In the genomic region with DNA sequence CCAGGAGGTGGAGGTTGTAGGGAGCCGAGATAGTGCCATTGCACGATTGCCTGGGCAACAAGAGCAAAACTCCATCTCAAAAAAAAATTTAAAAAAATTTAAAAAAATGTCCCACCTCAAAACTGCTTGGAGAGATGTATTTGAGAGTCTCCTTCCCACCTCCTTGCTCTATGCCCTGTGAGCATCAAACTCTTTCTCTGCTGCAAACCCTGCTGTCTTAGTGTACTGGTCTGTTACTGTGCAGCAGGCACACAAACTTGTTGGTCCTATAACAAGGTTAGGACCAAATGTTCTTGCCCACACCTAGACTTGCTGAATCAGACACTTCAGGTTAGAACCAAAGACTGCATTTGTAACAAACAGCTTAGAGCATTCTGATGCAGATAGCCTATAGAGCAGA, we compare ENCODE assay signal across 20 cellular contexts.
DNase-seq lines count a peak whose midpoint lies in the region; ATAC-seq, FAIRE-seq and TF ChIP-seq lines count a peak whose summit lies in the region.
"Had no signal": no experiment of that assay in that cellular context is flagged by ENCODE, and none has a peak within 500 bp of the region (broad histone marks: within the 10 kb centered on the region; RNA-seq: fewer than 3 reads in every experiment).

No MANE protein-coding gene starts in this region.

- no peak overlapping the region for H2BK120ac ChIP-seq in mesenchymal stem cell (ENCODE audit: low read depth, low read length)

- H3K4me1 Mint-ChIP-seq in astrocyte (ENCODE audit: low read depth, unreplicated experiment): peaks cover 25% of the 10 kb centered on the region
- H3K4me1 Mint-ChIP-seq: CD14-positive monocyte had no signal

- H3K14ac ChIP-seq in mesenchymal stem cell (ENCODE audit: low read length in 2 of 2): no peak overlapping the region

- H2BK12ac ChIP-seq in mesenchymal stem cell (ENCODE audit: low read length in 2 of 2): no peak overlapping the region

- peak overlapping the region; percentile 62 for H3K27ac ChIP-seq in ACC112 (ENCODE audit: low read depth, low read length)
- H3K27ac ChIP-seq in astrocyte (ENCODE audit: low read depth, low read length): peak overlapping the region; percentile 57
- no peak overlapping the region for H3K27ac ChIP-seq in mesenchymal stem cell (ENCODE audit: low read length, poor library complexity, severe bottlenecking)
- H3K27ac ChIP-seq: RWPE1 had no signal

- H2AK5ac ChIP-seq in mesenchymal stem cell (ENCODE audit: low read length, severe bottlenecking): peak overlapping the region; percentile 96

- DNase-seq in HTR-8/SVneo (ENCODE audit: insufficient read length, low spot score): no peak
- no peak for DNase-seq in astrocyte (ENCODE audit: low read depth)
- DNase-seq in mesenchymal stem cell: no peak
- DNase-seq in germinal center (ENCODE audit: low spot score): no peak
- no peak for DNase-seq in NCI-H1436 (lab: John Stamatoyannopoulos, UW)
- DNase-seq: DMS153; H7; NCI-H1417 treated with DMSO at 0.1 percent for 48 hours; NCI-H2029 treated with DMSO at 0.1 percent for 48 hours; NCI-H2171 treated with DMSO at 0.1 percent for 48 hours; NCI-H446 treated with DMSO at 0.1 percent for 48 hours; NK-92 treated with Interleukin-12 subunit alpha and Interleukin-12 subunit beta, amount 100 ng/mL, for 24 hours; OCI-M1 had no signal

- no peak overlapping the region for H3K4ac ChIP-seq in mesenchymal stem cell (ENCODE audit: low read depth in 1 of 2, low read length in 2 of 2)

- H3K9me3 Mint-ChIP-seq in astrocyte (ENCODE audit: unreplicated experiment): peaks cover 4% of the 10 kb centered on the region

- no peaks in the 10 kb centered on the region for H3K79me2 ChIP-seq in ACC112 (ENCODE audit: control insufficient read depth, insufficient read depth, low read length, unreplicated experiment)
- H3K79me2 ChIP-seq in astrocyte (ENCODE audit: insufficient read depth, low read length): no peaks in the 10 kb centered on the region

- H3K36me3 Mint-ChIP-seq in astrocyte (ENCODE audit: low read depth, unreplicated experiment): no peaks in the 10 kb centered on the region
- H3K36me3 Mint-ChIP-seq: CD14-positive monocyte had no signal

- H3K36me3 ChIP-seq in ACC112 (ENCODE audit: insufficient read depth, low read length) (no peaks in the 10 kb centered on the region), astrocyte (ENCODE audit: insufficient read depth, low read length) (no peaks in the 10 kb centered on the region), mesenchymal stem cell (ENCODE audit: control insufficient read depth in 1 of 2, insufficient read depth in 2 of 2, low read depth in 1 of 2, low read length in 2 of 2) (no peaks in the 10 kb centered on the region)

- H4K91ac ChIP-seq in mesenchymal stem cell (ENCODE audit: low read length): no peak overlapping the region

- no peak for TF ChIP-seq CTCF in astrocyte (IDR thresholded peaks at IDR 0.05; ENCODE audit: insufficient read depth, low read depth, low read length)

- H3K9me3 ChIP-seq in astrocyte (ENCODE audit: insufficient read depth, low read depth, low read length) (no peaks in the 10 kb centered on the region), mesenchymal stem cell (ENCODE audit: control insufficient read depth, low read length) (peaks cover 4% of the 10 kb centered on the region)

- FAIRE-seq in HTR-8/SVneo (lab: Jason Lieb, UNC) (peak; percentile 90), astrocyte (lab: Jason Lieb, UNC) (no peak)
- FAIRE-seq: A204.1, K562 had no signal

- no peak overlapping the region for H3K4me2 ChIP-seq in astrocyte (ENCODE audit: low read length)
- H3K4me2 ChIP-seq in mesenchymal stem cell (ENCODE audit: low read length, poor library complexity, severe bottlenecking): no peak overlapping the region

- H3K79me1 ChIP-seq in mesenchymal stem cell (replicated peaks; ENCODE audit: low read length, poor library complexity, severe bottlenecking): no peaks in the 10 kb centered on the region

- no peak overlapping the region for H4K8ac ChIP-seq in mesenchymal stem cell (ENCODE audit: low read length)

- no peak overlapping the region for H2BK5ac ChIP-seq in mesenchymal stem cell (ENCODE audit: low read depth, low read length, poor library complexity, severe bottlenecking)

- no peak overlapping the region for H3K4me3 Mint-ChIP-seq in astrocyte (ENCODE audit: unreplicated experiment)
- H3K4me3 Mint-ChIP-seq: CD14-positive monocyte had no signal

- 100% methylated on average over 1 of the region's 2 CpGs for WGBS in mesenchymal stem cell

- no peak overlapping the region for H2BK15ac ChIP-seq in mesenchymal stem cell (ENCODE audit: low read depth, poor library complexity, severe bottlenecking)

- H3K27ac Mint-ChIP-seq in astrocyte (ENCODE audit: unreplicated experiment): no peak overlapping the region
- H3K27ac Mint-ChIP-seq: CD14-positive monocyte had no signal

- ATAC-seq in GM18909 (IDR thresholded peaks at IDR 0.05; ENCODE audit: poor library complexity, unreplicated experiment) (no peak), HG03432 (IDR thresholded peaks at IDR 0.05; ENCODE audit: unreplicated experiment) (no peak)
- ATAC-seq: K562 had no signal

- peak overlapping the region in 1 of 2 experiments; percentile 55 for H3K18ac ChIP-seq in mesenchymal stem cell (ENCODE audit: low read depth in 1 of 2, low read length in 2 of 2)

- H3K4me1 ChIP-seq in ACC112 (ENCODE audit: control insufficient read depth, insufficient read depth, low read length, unreplicated experiment): peaks cover 66% of the 10 kb centered on the region
- H3K4me1 ChIP-seq in astrocyte (ENCODE audit: insufficient read depth, low read length): peaks cover 43% of the 10 kb centered on the region
- H3K4me1 ChIP-seq in mesenchymal stem cell (ENCODE audit: control insufficient read depth, insufficient read depth, low read depth, low read length): peaks cover 18% of the 10 kb centered on the region

- no peaks in the 10 kb centered on the region for H4K20me1 ChIP-seq in astrocyte (ENCODE audit: insufficient read depth, low read length)

- no peaks in the 10 kb centered on the region for H3K27me3 ChIP-seq in ACC112 (ENCODE audit: insufficient read depth, low read length)
- no peaks in the 10 kb centered on the region for H3K27me3 ChIP-seq in astrocyte (ENCODE audit: insufficient read depth, low read length)
- H3K27me3 ChIP-seq in mesenchymal stem cell (ENCODE audit: control insufficient read depth in 1 of 2, insufficient read depth in 1 of 2, low read length in 2 of 2): no peaks in the 10 kb centered on the region

- H3K23ac ChIP-seq in mesenchymal stem cell (ENCODE audit: low read length in 2 of 2): no peak overlapping the region

- H2AFZ ChIP-seq in ACC112 (ENCODE audit: low read length, unreplicated experiment) (no peak overlapping the region), astrocyte (ENCODE audit: low read depth, low read length) (no peak overlapping the region), mesenchymal stem cell (ENCODE audit: low read depth, low read length) (no peak overlapping the region)

- no peak overlapping the region for H3K9ac ChIP-seq in astrocyte (ENCODE audit: low read length)
- peak overlapping the region; percentile 7 for H3K9ac ChIP-seq in mesenchymal stem cell (ENCODE audit: low read length)

- H3K27me3 Mint-ChIP-seq in astrocyte (ENCODE audit: low read depth, unreplicated experiment): no peaks in the 10 kb centered on the region

- no peak overlapping the region for H3K4me3 ChIP-seq in ACC112 (ENCODE audit: low read depth, low read length)
- H3K4me3 ChIP-seq in astrocyte (ENCODE audit: insufficient read depth, low read depth, low read length): no peak overlapping the region
- H3K4me3 ChIP-seq in mesenchymal stem cell (ENCODE audit: insufficient read depth in 1 of 2, low read depth in 1 of 2, low read length in 2 of 2): no peak overlapping the region
- H3K4me3 ChIP-seq: K562 had no signal
